Comparison of ENCODE assay signal across 17 cellular contexts in the genomic region with DNA sequence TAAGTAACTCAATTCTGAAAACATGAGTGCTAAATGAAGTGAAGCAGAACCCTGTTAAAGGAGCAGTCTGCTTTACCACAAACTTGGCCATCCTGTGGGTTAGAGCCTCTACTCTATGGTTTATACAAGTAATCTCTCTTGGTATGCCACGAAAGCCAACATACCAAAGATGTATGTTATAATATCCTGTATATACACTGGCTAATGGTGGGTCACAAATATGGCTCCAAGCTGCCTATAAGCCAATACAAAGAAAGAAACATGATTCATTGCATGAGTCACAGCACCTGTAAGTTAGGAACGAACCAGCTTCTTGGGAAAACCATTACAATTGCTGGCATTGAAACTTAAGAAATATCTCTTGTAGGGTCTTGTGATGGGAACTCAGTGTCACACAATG. TPM values are rescaled to one million over a fixed set of nuclear protein-coding genes. Genes with fewer than 3 reads are reported as not detected.
DNase-seq lines count a peak whose midpoint lies in the region; TF ChIP-seq lines count a peak whose summit lies in the region.
"Had no signal": no experiment of that assay in that cellular context is flagged by ENCODE, and none has a peak within 500 bp of the region (broad histone marks: within the 10 kb centered on the region; RNA-seq: fewer than 3 reads in every experiment).

No MANE protein-coding gene starts in this region.

- H3K27me3 Mint-ChIP-seq in chondrocyte (ENCODE audit: low read depth): no peaks in the 10 kb centered on the region
- H3K27me3 Mint-ChIP-seq: CD4-positive, alpha-beta T cell; effector memory CD8-positive, alpha-beta T cell had no signal

- no peak overlapping the region for H3K27ac ChIP-seq in trophoblast cell (ENCODE audit: low read depth, low read length)
- H3K27ac ChIP-seq: heart right ventricle, left ventricle myocardium inferior had no signal

- H4K8ac ChIP-seq in trophoblast cell (ENCODE audit: low read depth, low read length): no peak overlapping the region

- no peak overlapping the region for H2BK12ac ChIP-seq in trophoblast cell (ENCODE audit: low read length)

- no peak overlapping the region for H2AK5ac ChIP-seq in trophoblast cell (ENCODE audit: low read length)

- H3K4ac ChIP-seq in trophoblast cell (ENCODE audit: low read depth, low read length): no peak overlapping the region

- H2BK120ac ChIP-seq in trophoblast cell (ENCODE audit: insufficient read depth, low read length, poor library complexity): no peak overlapping the region

- no peak overlapping the region for H3K27ac Mint-ChIP-seq in chondrocyte (ENCODE audit: unreplicated experiment)
- H3K27ac Mint-ChIP-seq: CD4-positive, alpha-beta T cell had no signal

- peaks cover 12% of the 10 kb centered on the region for H3K36me3 Mint-ChIP-seq in chondrocyte (ENCODE audit: low read depth)

- no peaks in the 10 kb centered on the region for H3K9me3 Mint-ChIP-seq in chondrocyte (ENCODE audit: low read depth)
- H3K9me3 Mint-ChIP-seq: CD4-positive, alpha-beta T cell; effector memory CD8-positive, alpha-beta T cell; neural crest cell had no signal

- no peak overlapping the region for H4K12ac ChIP-seq in trophoblast cell (ENCODE audit: low read depth, low read length)

- H3K4me3 Mint-ChIP-seq in chondrocyte (ENCODE audit: unreplicated experiment): no peak overlapping the region
- H3K4me3 Mint-ChIP-seq: CD4-positive, alpha-beta T cell; effector memory CD8-positive, alpha-beta T cell; neural crest cell had no signal

- H3K79me1 ChIP-seq in trophoblast cell (ENCODE audit: low read length): no peaks in the 10 kb centered on the region

- peaks cover 4 to 8% of the 10 kb centered on the region in 2 experiments for H3K36me3 ChIP-seq in trophoblast cell (ENCODE audit: control insufficient read depth in 1 of 2, insufficient read depth in 2 of 2, low read length in 2 of 2)

- no peaks in the 10 kb centered on the region for H3K27me3 ChIP-seq in trophoblast cell (ENCODE audit: insufficient read depth, low read length)
- H3K27me3 ChIP-seq: heart right ventricle had no signal

- no peak overlapping the region for H3K18ac ChIP-seq in trophoblast cell (ENCODE audit: low read length)

- H2AFZ ChIP-seq in trophoblast cell (ENCODE audit: insufficient read depth, low read length, poor library complexity): no peak overlapping the region

- no peak overlapping the region for H2BK5ac ChIP-seq in trophoblast cell (ENCODE audit: low read depth, low read length, poor library complexity)

- H3K9ac ChIP-seq in trophoblast cell (ENCODE audit: low read length): no peak overlapping the region

- H3K4me1 Mint-ChIP-seq in chondrocyte (ENCODE audit: low read depth): no peaks in the 10 kb centered on the region
- H3K4me1 Mint-ChIP-seq: neural crest cell had no signal

- DNase-seq in ELR (ENCODE audit: low read depth) (peak; percentile 98), M059J (ENCODE audit: low read depth) (peak; percentile 69), astrocyte of the cerebellum (ENCODE audit: low read depth) (peak; percentile 60), kidney glomerular epithelial cell (lab: John Stamatoyannopoulos, UW) (peak; percentile 0), chondrocyte (ENCODE audit: low spot score) (no peak), ureter (ENCODE audit: low spot score) (no peak), G401 (ENCODE audit: low spot score) (no peak), trophoblast cell (no peak)
- DNase-seq: CD4-positive, alpha-beta T cell; effector memory CD8-positive, alpha-beta T cell; GF-D8; H7; heart right ventricle; left ventricle myocardium inferior; NCI-H1048; NCI-H510A treated with DMSO at 0.1 percent for 48 hours had no signal

- no peaks in the 10 kb centered on the region for H3K9me3 ChIP-seq in trophoblast cell (ENCODE audit: insufficient read depth, low read depth, low read length)
- H3K9me3 ChIP-seq: heart right ventricle, left ventricle myocardium inferior had no signal

- TF ChIP-seq CTCF in astrocyte of the cerebellum (IDR thresholded peaks at IDR 0.05; ENCODE audit: low read depth, low read length, missing control alignments) (no peak), chondrocyte (IDR thresholded peaks at IDR 0.05) (no peak)

- WGBS in trophoblast cell (ENCODE audit: extremely low coverage, insufficient coverage, insufficient read length): no CpG with 5 or more reads among the region's 2 CpGs

- H4K91ac ChIP-seq in trophoblast cell (ENCODE audit: low read depth, low read length): no peak overlapping the region

- no peak overlapping the region for H3K23ac ChIP-seq in trophoblast cell (ENCODE audit: low read length)

- no peaks in the 10 kb centered on the region for H3K4me1 ChIP-seq in trophoblast cell (ENCODE audit: control insufficient read depth in 1 of 2, insufficient read depth in 2 of 2, low read length in 2 of 2)

- no peaks in the 10 kb centered on the region for H3K79me2 ChIP-seq in trophoblast cell (ENCODE audit: control insufficient read depth, insufficient read depth, low read length, poor library complexity)

- in situ Hi-C loops in astrocyte of the cerebellum (cut with HindIII; ENCODE audit: low sequenced_read_pairs): no loop called here
- in situ Hi-C loops in G401 (cut with HindIII; ENCODE audit: low sequenced_read_pairs): no loop called here

- no peak overlapping the region for H3K14ac ChIP-seq in trophoblast cell (ENCODE audit: low read length)

- H3K4me3 ChIP-seq in astrocyte of the cerebellum (ENCODE audit: low read depth, low read length) (no peak overlapping the region), trophoblast cell (ENCODE audit: low read depth, low read length) (no peak overlapping the region)
- H3K4me3 ChIP-seq: heart right ventricle, left ventricle myocardium inferior had no signal

- no peak overlapping the region for H3K4me2 ChIP-seq in trophoblast cell (ENCODE audit: low read length)

RNA-seq across cellular contexts. Expression of a gene that starts 16.1 kb away (rescaled TPM):
- total RNA-seq in M059J (2014; rRNA removed; shearing (Covaris generic)): 9.1 and 10.0 TPM in 2 replicates
- total RNA-seq in chondrocyte (8.0 to 13.2 TPM (median 8.1 TPM) in 3 replicates), ureter (14.1 TPM)
- total RNA-seq in G401 (2014; rRNA removed; shearing (Covaris generic)): 2.9 and 9.7 TPM in 2 replicates
- 4.0 and 4.5 TPM in 2 replicates for polyA plus RNA-seq in trophoblast cell (2013)

RNA-seq across cellular contexts. Expression of a gene that starts 16.3 kb away (rescaled TPM):
- 43.7 and 60.6 TPM in 2 replicates for total RNA-seq in M059J (2014; rRNA removed; shearing (Covaris generic))
- 119 to 141 TPM (median 133 TPM) in 3 replicates for total RNA-seq in chondrocyte
- 151 TPM for total RNA-seq in ureter
- 17.0 and 29.7 TPM in 2 replicates for total RNA-seq in G401 (2014; rRNA removed; shearing (Covaris generic))
- 182 and 188 TPM in 2 replicates for polyA plus RNA-seq in trophoblast cell (2013)

RNA-seq across cellular contexts. Expression of a gene that starts 55.9 kb away (rescaled TPM):
- total RNA-seq in M059J (2014; rRNA removed; shearing (Covaris generic)): 7.2 and 8.2 TPM in 2 replicates
- 9.4 to 14.1 TPM (median 9.6 TPM) in 3 replicates for total RNA-seq in chondrocyte
- total RNA-seq in ureter: 10.9 TPM
- total RNA-seq in G401 (2014; rRNA removed; shearing (Covaris generic)): 6.5 and 10.0 TPM in 2 replicates
- 6.7 and 7.2 TPM in 2 replicates for polyA plus RNA-seq in trophoblast cell (2013)

Comparison
In these comparisons a context has a peak if more than half of its experiments do, and no peak if none do; other contexts are left out.
1. DNase-seq: peak in ELR (single experiment), M059J (single experiment), astrocyte of the cerebellum (single experiment) and kidney glomerular epithelial cell (single experiment); none in chondrocyte (single experiment), ureter (single experiment), G401 (single experiment) and trophoblast cell (0 of 2).